ENCODE assay signal across 8 cellular contexts in the genomic region with DNA sequence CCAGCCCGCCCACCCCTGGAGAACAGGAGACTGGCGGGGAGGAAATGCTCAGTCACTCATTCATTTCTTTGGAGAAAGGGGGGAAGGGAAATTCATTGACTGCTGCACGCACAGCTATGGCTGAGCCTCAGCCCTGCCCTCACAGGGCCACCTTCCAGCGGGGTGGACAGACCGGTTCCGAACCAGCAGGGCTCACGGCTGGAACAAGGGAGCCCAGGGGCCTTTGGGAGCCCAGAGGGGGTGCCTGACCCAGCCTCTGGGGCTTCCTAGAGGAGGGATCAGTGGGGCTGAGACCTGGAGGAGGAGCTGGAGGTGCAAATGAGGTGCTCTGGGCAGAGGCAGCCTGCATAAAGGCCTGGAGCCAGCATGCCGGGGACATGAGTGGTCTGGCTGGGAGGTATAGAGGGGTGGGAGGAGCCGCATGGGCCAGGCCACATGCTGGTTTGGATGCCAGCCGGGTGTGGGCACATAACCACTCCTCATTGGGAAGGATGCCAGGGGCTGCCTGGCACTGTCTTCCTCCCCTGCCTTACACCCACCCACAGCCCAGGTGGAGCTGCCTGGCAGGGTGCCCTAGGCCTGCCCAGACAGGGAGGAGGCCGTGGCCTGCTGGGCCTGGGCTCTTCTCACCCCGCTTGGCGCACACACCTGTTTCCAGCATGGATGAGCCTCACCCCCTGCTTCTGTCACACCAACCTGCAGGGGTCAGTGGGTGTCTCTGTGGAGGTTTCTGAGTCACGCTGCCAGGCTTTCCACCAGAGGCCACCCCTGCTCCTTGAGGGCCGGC. TPM values are rescaled to one million over a fixed set of nuclear protein-coding genes. Genes with fewer than 3 reads are reported as not detected.
DNase-seq lines count a peak whose midpoint lies in the region; ATAC-seq lines count a peak whose summit lies in the region.

No MANE protein-coding gene starts in this region.

- DNase-seq in ELR (ENCODE audit: low read depth): peak; percentile 31
- peak; percentile 47 for DNase-seq in NCI-H2227 treated with DMSO at 0.1 percent for 48 hours (lab: John Stamatoyannopoulos, UW)
- peak; percentile 62 for DNase-seq in ecto neural progenitor cell (ENCODE audit: low spot score)
- peak; percentile 85 for DNase-seq in mesenteric fat pad (ENCODE audit: low spot score)
- DNase-seq in effector CD8-positive, alpha-beta T cell (lab: John Stamatoyannopoulos, UW): no peak
- DNase-seq in activated gamma-delta T cell (lab: John Stamatoyannopoulos, UW): no peak
- DNase-seq in GM19238 (ENCODE audit: insufficient read length, low spot score): no peak

- no peak for ATAC-seq in HG03460 (IDR thresholded peaks at IDR 0.05; ENCODE audit: unreplicated experiment)

RNA-seq across cellular contexts. Expression of a gene that starts 26.9 kb away (rescaled TPM):
- total RNA-seq in mesenteric fat pad: 44.3 TPM

RNA-seq across cellular contexts. Expression of a gene that starts 39.6 kb away (rescaled TPM):
- total RNA-seq in mesenteric fat pad: 2.9 TPM

RNA-seq across cellular contexts. Expression of a gene that starts 55.0 kb away (rescaled TPM):
- not detected for total RNA-seq in mesenteric fat pad

Comparison
In these comparisons a context has a peak if more than half of its experiments do, and no peak if none do; other contexts are left out.
1. DNase-seq: peak in ELR (single experiment), NCI-H2227 treated with DMSO at 0.1 percent for 48 hours (single experiment), ecto neural progenitor cell (single experiment) and mesenteric fat pad (single experiment); none in effector CD8-positive, alpha-beta T cell (single experiment), activated gamma-delta T cell (single experiment) and GM19238 (single experiment).